In the genomic region with DNA sequence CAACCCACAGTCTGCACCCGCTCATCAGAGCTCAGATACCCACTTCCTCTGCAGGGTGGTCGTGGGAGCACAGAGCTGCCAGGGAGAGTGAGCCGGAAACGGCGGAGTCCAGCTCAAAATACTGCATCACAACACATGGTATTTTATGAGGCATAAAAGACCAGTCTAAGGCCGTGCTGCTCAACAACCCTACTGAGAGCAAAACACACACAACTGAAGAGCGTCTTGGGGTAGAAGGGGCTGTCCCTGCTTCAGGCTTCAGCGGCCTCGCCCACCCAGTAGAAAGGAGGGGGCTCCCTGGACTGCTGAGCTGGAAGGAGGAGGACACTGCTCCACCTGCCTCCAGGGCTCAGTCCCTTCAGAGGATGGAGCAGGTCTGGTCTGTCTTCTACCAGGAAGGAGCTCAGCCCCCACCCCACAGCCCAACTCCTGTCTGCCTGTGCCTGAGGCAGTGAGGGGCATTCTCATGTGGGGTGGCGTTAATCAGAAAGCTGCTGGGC, we compare ENCODE assay signal across 8 cellular contexts.
"Had no signal": no experiment of that assay in that cellular context is flagged by ENCODE, and none has a peak within 500 bp of the region (broad histone marks: within the 10 kb centered on the region; RNA-seq: fewer than 3 reads in every experiment).

No MANE protein-coding gene starts in this region.

- H3K27me3 Mint-ChIP-seq: activated naive CD8-positive, alpha-beta T cell treated with anti-CD3 and anti-CD28 coated beads, Interleukin-2, amount 10 ng/mL, durations not matched to agents 7 days and 5 days had no signal

- H3K27ac Mint-ChIP-seq: activated naive CD8-positive, alpha-beta T cell treated with anti-CD3 and anti-CD28 coated beads, Interleukin-2, amount 10 ng/mL, durations not matched to agents 7 days and 5 days; mesothelial cell of epicardium; T-helper 1 cell treated with Interleukin-12 subunit alpha and Interleukin-12 subunit beta and Interleukin-4 antibody, amounts not matched to agents 30 μg/mL and 1 μg/mL, for 36 hours had no signal

- H3K9me3 Mint-ChIP-seq: activated naive CD8-positive, alpha-beta T cell treated with anti-CD3 and anti-CD28 coated beads, Interleukin-2, amount 10 ng/mL, durations not matched to agents 7 days and 5 days; mesothelial cell of epicardium; T-helper 1 cell treated with Interleukin-12 subunit alpha and Interleukin-12 subunit beta and Interleukin-4 antibody, amounts not matched to agents 30 μg/mL and 1 μg/mL, for 36 hours had no signal

- H3K4me1 Mint-ChIP-seq: mesothelial cell of epicardium had no signal

- DNase-seq: activated CD4-positive, alpha-beta T cell treated with anti-CD3 and anti-CD28 coated beads, Interleukin-2, amount 50 U/mL, for 1 hour; activated naive CD8-positive, alpha-beta T cell treated with anti-CD3 and anti-CD28 coated beads, Interleukin-2, amount 10 ng/mL, durations not matched to agents 7 days and 5 days; activated T-cell treated with anti-CD3 and anti-CD28 coated beads, Interleukin-2, amount 50 U/mL, for 1 hour; stimulated activated naive CD4-positive, alpha-beta T cell; substantia nigra; transverse colon had no signal

- H3K4me3 Mint-ChIP-seq: activated naive CD8-positive, alpha-beta T cell treated with anti-CD3 and anti-CD28 coated beads, Interleukin-2, amount 10 ng/mL, durations not matched to agents 7 days and 5 days; mesothelial cell of epicardium; T-helper 1 cell treated with Interleukin-12 subunit alpha and Interleukin-12 subunit beta and Interleukin-4 antibody, amounts not matched to agents 30 μg/mL and 1 μg/mL, for 36 hours had no signal
